18 cellular contexts compared by ENCODE assay signal in the genomic region with DNA sequence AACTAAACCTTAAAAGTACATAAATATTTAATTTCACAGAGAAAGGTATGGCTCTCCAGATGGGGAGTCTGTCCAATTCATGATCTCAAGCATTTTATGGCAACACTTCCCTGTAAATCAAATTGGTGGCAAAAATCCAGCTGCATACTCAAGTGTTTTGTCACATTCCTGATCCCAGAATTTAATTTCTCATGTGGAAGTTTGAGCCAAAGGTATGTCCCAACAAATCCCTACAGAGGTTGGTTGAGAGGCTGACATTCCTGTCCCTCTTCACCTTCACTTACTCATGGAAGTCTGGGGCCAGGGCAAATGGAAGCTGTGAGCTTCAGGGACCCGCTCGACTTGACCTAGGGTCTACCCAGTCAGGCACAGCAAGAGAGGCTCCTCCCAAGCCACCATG. TPM values are rescaled to one million over a fixed set of nuclear protein-coding genes. Genes with fewer than 3 reads are reported as not detected.
A peak's percentile ranks its signal among the peaks of the same experiment; 100 is the strongest.
DNase-seq lines count a peak whose midpoint lies in the region; ATAC-seq and TF ChIP-seq lines count a peak whose summit lies in the region.
"Had no signal": no experiment of that assay in that cellular context is flagged by ENCODE, and none has a peak within 500 bp of the region (broad histone marks: within the 10 kb centered on the region; RNA-seq: fewer than 3 reads in every experiment).

No MANE protein-coding gene starts in this region.

- peaks cover 39% of the 10 kb centered on the region for H3K36me3 Mint-ChIP-seq in T-cell

- POLR2A ChIA-PET in T-cell (lab: Charles Lee) = interaction anchor here (0.6 to 1.2 kb wide), 5 partner anchors 9 to 986 kb away, joined by 3 to 13 read pairs (median 3); no protein-coding TSS in a partner anchor

- H3F3A ChIP-seq in GM23248 (ENCODE audit: insufficient read depth) = peaks cover 60% of the 10 kb centered on the region

- H3K9me2 ChIP-seq in GM23248 (ENCODE audit: insufficient read depth) = no peaks in the 10 kb centered on the region

- WGBS in GM23248 (ENCODE audit: low coverage in 1 of 2, low lambda C conversion rate in 2 of 2, missing lambda C conversion rate in 2 of 2), 2 experiments = 95 to 100% methylated on average over 2 of the region's 2 CpGs
- 100% methylated on average over 2 of the region's 2 CpGs for WGBS in right lobe of liver (ENCODE audit: insufficient coverage, low coverage, low lambda C conversion rate, missing lambda C conversion rate)

- peaks cover 100% of the 10 kb centered on the region for H3K79me2 ChIP-seq in GM23248 (ENCODE audit: insufficient read depth)

- H3K27ac Mint-ChIP-seq in T-cell = peak overlapping the region; percentile 35 to 38
- H3K27ac Mint-ChIP-seq: activated T-helper 1 cell treated with anti-CD3 and anti-CD28 coated beads, Interleukin-12 subunit alpha, Interleukin-12 subunit beta, Interleukin-2, Interleukin-4 antibody, amounts not matched to agents 30 ng/mL and 10 ng/mL and 1 ng/mL, durations not matched to agents 14 hours and 24 hours and 36 hours; stimulated activated naive CD8-positive, alpha-beta T cell treated with anti-CD3 and anti-CD28 coated beads, Interleukin-15, Interleukin-2, amounts not matched to agents 100 ng/mL and 50 ng/mL, for 24 hours had no signal

- ATAC-seq in T-cell (replicated peaks in 1 of 4) = no peak
- ATAC-seq in left lobe of liver = no peak
- ATAC-seq in HG02938 (IDR thresholded peaks at IDR 0.05; ENCODE audit: unreplicated experiment) = no peak
- ATAC-seq in right lobe of liver = no peak

- peaks cover 4% of the 10 kb centered on the region; the same call in 1 of the 2 replicates for H4K20me1 ChIP-seq in GM23248 (ENCODE audit: insufficient read depth)

- H3K9me3 Mint-ChIP-seq in T-cell = no peaks in the 10 kb centered on the region
- H3K9me3 Mint-ChIP-seq: activated T-helper 1 cell treated with anti-CD3 and anti-CD28 coated beads, Interleukin-12 subunit alpha, Interleukin-12 subunit beta, Interleukin-2, Interleukin-4 antibody, amounts not matched to agents 30 ng/mL and 10 ng/mL and 1 ng/mL, durations not matched to agents 14 hours and 24 hours and 36 hours; stimulated activated naive CD8-positive, alpha-beta T cell treated with anti-CD3 and anti-CD28 coated beads, Interleukin-15, Interleukin-2, amounts not matched to agents 100 ng/mL and 50 ng/mL, for 24 hours had no signal

- H3K27ac ChIP-seq in GM23248 (no peak overlapping the region), right lobe of liver (no peak overlapping the region)
- H3K27ac ChIP-seq: HL-60 had no signal

- no peak overlapping the region for H3K9ac ChIP-seq in GM23248
- H3K9ac ChIP-seq in skeletal muscle satellite cell (ENCODE audit: low read depth, low read length) = no peak overlapping the region

- no peak for TF ChIP-seq POLR2A in right lobe of liver (IDR thresholded peaks at IDR 0.05)

- H3K36me3 ChIP-seq in GM23248 (ENCODE audit: low read depth) (peaks cover 14% of the 10 kb centered on the region), skeletal muscle satellite cell (ENCODE audit: insufficient read depth, low read length) (peaks cover 44% of the 10 kb centered on the region), right lobe of liver (no peaks in the 10 kb centered on the region)

- H3K27me3 Mint-ChIP-seq in T-cell = no peaks in the 10 kb centered on the region
- H3K27me3 Mint-ChIP-seq: CD4-positive, CD25-positive, alpha-beta regulatory T cell; stimulated activated naive CD8-positive, alpha-beta T cell treated with anti-CD3 and anti-CD28 coated beads, Interleukin-15, Interleukin-2, amounts not matched to agents 100 ng/mL and 50 ng/mL, for 24 hours had no signal

- in situ Hi-C loops in GM23248 (cut with MboI) = no loop called here

- H3K4me2 ChIP-seq in GM23248 (ENCODE audit: unreplicated experiment) (peak overlapping the region; percentile 14), skeletal muscle satellite cell (ENCODE audit: low read length) (peak overlapping the region; percentile 27)

- H3K4me3 Mint-ChIP-seq in T-cell = no peak overlapping the region
- H3K4me3 Mint-ChIP-seq: activated T-helper 1 cell treated with anti-CD3 and anti-CD28 coated beads, Interleukin-12 subunit alpha, Interleukin-12 subunit beta, Interleukin-2, Interleukin-4 antibody, amounts not matched to agents 30 ng/mL and 10 ng/mL and 1 ng/mL, durations not matched to agents 14 hours and 24 hours and 36 hours; stimulated activated naive CD8-positive, alpha-beta T cell treated with anti-CD3 and anti-CD28 coated beads, Interleukin-15, Interleukin-2, amounts not matched to agents 100 ng/mL and 50 ng/mL, for 24 hours had no signal

- CTCF ChIA-PET in T-cell (lab: Charles Lee) = no interaction called here

- DNase-seq in GM23248 (peak; percentile 62), T-cell (no peak), fibroblast of villous mesenchyme (ENCODE audit: low read depth) (peak; percentile 62), left lobe of liver (ENCODE audit: low spot score) (no peak), NCI-H128 (lab: John Stamatoyannopoulos, UW; ENCODE audit: unreplicated experiment) (no peak), right lobe of liver (no peak)
- DNase-seq: activated CD4-positive, alpha-beta T cell treated with anti-CD3 and anti-CD28 coated beads for 48 hours; CD4-positive, CD25-positive, alpha-beta regulatory T cell; midbrain; NCI-H2171; OCI-M1; stimulated activated CD4-positive, alpha-beta T cell treated with anti-CD3 and anti-CD28 coated beads, Interleukin-4, amount 100 ng/mL, for 4 hours; T-helper 1 cell had no signal

- H3K9me3 ChIP-seq in GM23248 (ENCODE audit: low read depth) (no peaks in the 10 kb centered on the region), skeletal muscle satellite cell (replicated peaks; ENCODE audit: low read length) (no peaks in the 10 kb centered on the region), right lobe of liver (no peaks in the 10 kb centered on the region)

- H3K4me3 ChIP-seq in GM23248 (no peak overlapping the region), fibroblast of villous mesenchyme (ENCODE audit: low read depth, low read length) (no peak overlapping the region), skeletal muscle satellite cell (ENCODE audit: low read length) (no peak overlapping the region), right lobe of liver (no peak overlapping the region)

- no peak overlapping the region for H2AFZ ChIP-seq in GM23248

- TF ChIP-seq CTCF in fibroblast of villous mesenchyme (IDR thresholded peaks at IDR 0.05; ENCODE audit: insufficient read depth, low read depth, low read length) (no peak), right lobe of liver (IDR thresholded peaks at IDR 0.05) (no peak)

- no peaks in the 10 kb centered on the region for H3K27me3 ChIP-seq in GM23248 (replicated peaks; ENCODE audit: insufficient read depth)
- H3K27me3 ChIP-seq in skeletal muscle satellite cell (ENCODE audit: control insufficient read depth, insufficient read depth, low read length) = no peaks in the 10 kb centered on the region
- H3K27me3 ChIP-seq in right lobe of liver = no peaks in the 10 kb centered on the region

- peaks cover 87 to 90% (median 89%) of the 10 kb centered on the region in 3 donors for H3K4me1 Mint-ChIP-seq in T-cell

- H3K4me1 ChIP-seq in GM23248 (ENCODE audit: insufficient read depth) (peaks cover 77% of the 10 kb centered on the region), skeletal muscle satellite cell (ENCODE audit: control insufficient read depth, insufficient read depth, low read length) (peaks cover 81% of the 10 kb centered on the region), right lobe of liver (peaks cover 0 to 9% (median 2%) of the 10 kb centered on the region in 4 donors)

- intact Hi-C loops in right lobe of liver (cut with DNase I) = no loop called here

RNA-seq across cellular contexts. Expression of gene KLF7, which starts 17.7 kb away (rescaled TPM):
- 22.5 and 43.0 TPM in 2 replicates for total RNA-seq in GM23248 (2014; rRNA removed; shearing (Covaris generic))
- 35.8 and 39.4 TPM in 2 replicates for polyA plus RNA-seq in GM23248 (2016; fragmentation: Nextera tagmentation; extraction: Ambion mirVana)
- total RNA-seq in T-cell = 10 to 100 TPM; 56.8 to 90.6 (median 65.7) TPM
- 26.4 and 28.1 TPM in 2 replicates for total RNA-seq in fibroblast of villous mesenchyme
- 23.1 and 25.1 TPM in 2 replicates for total RNA-seq in skeletal muscle satellite cell (2012; rRNA removed)
- total RNA-seq in left lobe of liver = 9.7 TPM
- 10 to 100 TPM in 3 of 6 experiments, 1 to 10 TPM in 3; 3.3 to 14.2 (median 10.2) TPM for total RNA-seq in right lobe of liver

Comparison
In these comparisons a context has a peak if more than half of its experiments do, and no peak if none do; other contexts are left out.
1. DNase-seq: peak in GM23248 (single experiment) and fibroblast of villous mesenchyme (single experiment); none in T-cell (0 of 34), left lobe of liver (single experiment), NCI-H128 (single experiment) and right lobe of liver (0 of 3).